17 cellular contexts compared by ENCODE assay signal in the genomic region with DNA sequence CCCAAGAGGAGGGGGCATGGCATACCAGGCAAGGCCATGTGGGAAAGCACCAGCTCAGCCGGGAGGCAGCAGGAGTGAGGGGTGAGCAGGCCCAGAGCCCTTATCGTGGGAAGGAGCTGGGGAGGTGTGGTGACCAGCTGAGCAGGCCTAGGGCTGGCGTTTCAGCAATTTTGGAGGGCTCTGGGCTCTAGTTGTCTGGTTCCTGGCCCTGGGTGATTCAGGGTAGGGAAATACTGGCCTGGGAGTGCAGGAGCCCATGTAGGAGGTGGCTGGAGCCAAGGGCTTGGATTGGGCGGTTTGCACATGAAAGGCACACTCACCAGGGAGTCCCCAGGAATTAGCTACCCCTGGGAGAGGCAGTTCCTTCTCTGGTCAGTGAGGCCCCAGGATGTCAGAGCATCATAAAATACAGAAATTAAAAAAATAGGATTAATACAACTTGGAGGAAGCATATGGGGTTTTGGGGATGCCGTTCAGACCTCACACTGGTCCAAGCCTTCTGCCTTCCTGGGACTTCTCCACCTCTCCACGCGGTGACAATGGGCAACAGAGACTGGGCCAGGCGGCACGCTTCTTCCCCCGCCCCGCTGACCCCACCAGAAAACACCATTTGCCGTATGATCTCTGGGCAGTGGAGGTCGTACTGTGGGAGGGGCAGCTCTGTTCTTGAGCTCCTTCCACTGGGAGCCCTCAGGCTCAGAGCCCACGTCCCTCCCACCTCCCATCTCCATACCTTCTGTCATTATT.
A peak's percentile ranks its signal among the peaks of the same experiment; 100 is the strongest.
DNase-seq lines count a peak whose midpoint lies in the region; ATAC-seq and TF ChIP-seq lines count a peak whose summit lies in the region.
"Had no signal": no experiment of that assay in that cellular context is flagged by ENCODE, and none has a peak within 500 bp of the region (broad histone marks: within the 10 kb centered on the region; RNA-seq: fewer than 3 reads in every experiment).

No MANE protein-coding gene starts in this region.

- no peaks in the 10 kb centered on the region for H3K36me3 Mint-ChIP-seq in chondrocyte (ENCODE audit: low read depth)
- H3K36me3 Mint-ChIP-seq: CD14-positive monocyte had no signal

- peak overlapping the region; percentile 45 for H3K27ac Mint-ChIP-seq in chondrocyte (ENCODE audit: unreplicated experiment)
- H3K27ac Mint-ChIP-seq: CD14-positive monocyte had no signal

- H3K27ac ChIP-seq in heart right ventricle (no peak overlapping the region), upper lobe of right lung (no peak overlapping the region), psoas muscle (no peak overlapping the region)
- H3K27ac ChIP-seq: A549, GM23248 had no signal

- peaks cover under 1 to 26% (median 15%) of the 10 kb centered on the region in 9 donors for H3K4me1 ChIP-seq in heart right ventricle
- no peaks in the 10 kb centered on the region for H3K4me1 ChIP-seq in upper lobe of right lung
- H3K4me1 ChIP-seq in psoas muscle = peaks cover 2% of the 10 kb centered on the region
- H3K4me1 ChIP-seq: A549 had no signal

- no peaks in the 10 kb centered on the region for H3K4me1 Mint-ChIP-seq in chondrocyte (ENCODE audit: low read depth)

- H3K36me3 ChIP-seq in heart right ventricle (no peaks in the 10 kb centered on the region), upper lobe of right lung (no peaks in the 10 kb centered on the region), psoas muscle (ENCODE audit: insufficient read depth in 1 of 2, low read depth in 1 of 2) (no peaks in the 10 kb centered on the region)

- intact Hi-C loops in left ventricle myocardium superior (cut with micrococcal nuclease) = no loop called here
- intact Hi-C loops in heart right ventricle (cut with DNase I) = no loop called here
- intact Hi-C loops in upper lobe of right lung (cut with DNase I) = no loop called here
- intact Hi-C loops in psoas muscle (cut with DNase I) = no loop called here

- H3K9me3 ChIP-seq in heart right ventricle (no peaks in the 10 kb centered on the region), upper lobe of right lung (no peaks in the 10 kb centered on the region), psoas muscle (no peaks in the 10 kb centered on the region)
- H3K9me3 ChIP-seq: A549 had no signal

- 70 to 72% methylated on average over 14 of the region's 14 CpGs for whole genome bisulfite sequencing in heart right ventricle, 2 donors
- 71 to 75% (median 73%) methylated on average over 14 of the region's 14 CpGs for WGBS in psoas muscle, 3 donors

- H3K27me3 ChIP-seq in heart right ventricle (peaks cover 0 to 9% (median 0%) of the 10 kb centered on the region in 7 donors), upper lobe of right lung (no peaks in the 10 kb centered on the region), psoas muscle (ENCODE audit: insufficient read depth in 3 of 3, low read length in 2 of 3) (no peaks in the 10 kb centered on the region)

- no peak for ATAC-seq in left ventricle myocardium superior
- no peak for ATAC-seq in heart right ventricle
- no peak for ATAC-seq in upper lobe of right lung
- no peak for ATAC-seq in HG03108 (IDR thresholded peaks at IDR 0.05; ENCODE audit: unreplicated experiment)
- ATAC-seq in psoas muscle = no peak
- ATAC-seq: A549 had no signal

- no peak for TF ChIP-seq CTCF in heart right ventricle (IDR thresholded peaks at IDR 0.05)
- TF ChIP-seq CTCF in chondrocyte (IDR thresholded peaks at IDR 0.05) = no peak
- no peak for TF ChIP-seq CTCF in upper lobe of right lung (IDR thresholded peaks at IDR 0.05)
- no peak for TF ChIP-seq CTCF in psoas muscle (IDR thresholded peaks at IDR 0.05)

- H3K4me3 Mint-ChIP-seq in chondrocyte (ENCODE audit: unreplicated experiment) = no peak overlapping the region
- H3K4me3 Mint-ChIP-seq: CD14-positive monocyte had no signal

- peaks cover 8% of the 10 kb centered on the region for H3K27me3 Mint-ChIP-seq in chondrocyte (ENCODE audit: low read depth)

- H3K4me3 ChIP-seq in heart right ventricle (no peak overlapping the region), upper lobe of right lung (no peak overlapping the region), psoas muscle (no peak overlapping the region)
- H3K4me3 ChIP-seq: A549, GM23248 had no signal

- no peaks in the 10 kb centered on the region for H3K9me3 Mint-ChIP-seq in chondrocyte (ENCODE audit: low read depth)
- H3K9me3 Mint-ChIP-seq: CD14-positive monocyte had no signal

- DNase-seq in left ventricle myocardium superior = peak; percentile 14
- DNase-seq in heart right ventricle = no peak
- DNase-seq in chondrocyte (ENCODE audit: low spot score) = no peak
- DNase-seq in mesenteric fat pad (ENCODE audit: low spot score) = peak; percentile 65
- peak; percentile 38 for DNase-seq in upper lobe of right lung
- no peak for DNase-seq in AG20443 (ENCODE audit: low spot score)
- DNase-seq in psoas muscle = no peak
- DNase-seq: DMS79, GDM1, GM23248, NCI-H1436, NCI-H2029 treated with DMSO at 0.1 percent for 48 hours, NCI-H524, SIG-M5 had no signal

Comparison
In these comparisons a context has a peak if more than half of its experiments do, and no peak if none do; other contexts are left out.
1. DNase-seq: peak in left ventricle myocardium superior (single experiment), mesenteric fat pad (single experiment) and upper lobe of right lung (single experiment); none in heart right ventricle (0 of 2), chondrocyte (single experiment), AG20443 (single experiment) and psoas muscle (0 of 2).